ENCODE assay signal across 8 cellular contexts in the genomic region with DNA sequence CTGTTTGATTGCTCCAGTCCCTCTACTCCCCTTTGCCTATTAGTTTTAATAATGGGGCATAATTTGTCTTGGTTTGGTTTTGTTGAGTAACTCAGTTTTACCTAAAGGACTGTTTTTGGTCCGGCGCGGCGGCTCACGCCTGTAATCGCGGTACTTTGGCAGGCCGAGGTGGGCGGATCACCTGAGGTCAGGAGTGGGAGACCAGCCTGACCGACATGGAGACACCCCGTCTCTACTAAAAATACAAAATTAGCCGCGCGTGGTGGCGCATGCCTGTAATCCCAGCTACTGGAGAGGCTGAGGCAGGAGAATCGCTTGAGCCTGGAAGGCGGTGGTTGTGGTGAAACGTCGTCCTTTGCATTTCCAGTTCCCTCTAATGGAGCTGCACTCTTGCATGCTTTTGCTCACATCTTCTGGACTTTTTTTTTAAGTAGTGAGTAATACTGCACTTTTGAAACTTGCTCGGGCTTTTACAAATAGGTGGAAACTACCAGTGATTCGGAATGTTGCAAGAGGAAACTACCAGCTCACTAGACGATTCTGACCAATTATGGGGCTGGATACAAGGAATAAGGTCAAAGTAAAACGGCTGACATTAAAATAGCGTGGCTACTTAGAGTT. TPM values are rescaled to one million over a fixed set of nuclear protein-coding genes. Genes with fewer than 3 reads are reported as not detected.
DNase-seq lines count a peak whose midpoint lies in the region; ATAC-seq and TF ChIP-seq lines count a peak whose summit lies in the region.

No MANE protein-coding gene starts in this region.

- H3K27me3 ChIP-seq in esophagus muscularis mucosa (no peaks in the 10 kb centered on the region), ovary (no peaks in the 10 kb centered on the region)

- H3K36me3 ChIP-seq in esophagus muscularis mucosa, result peaks cover 25 to 44% (median 36%) of the 10 kb centered on the region in 4 donors
- no peaks in the 10 kb centered on the region for H3K36me3 ChIP-seq in ovary

- H3K27ac ChIP-seq in esophagus muscularis mucosa (replicated peaks in 1 of 4) (peak overlapping the region; percentile 97 to 100 (median 98)), ovary (peak overlapping the region in 1 of 2 donors; percentile 87)

- ATAC-seq in GM21381 (IDR thresholded peaks at IDR 0.05; ENCODE audit: unreplicated experiment) (peak; percentile 9), HG03571 (IDR thresholded peaks at IDR 0.05; ENCODE audit: unreplicated experiment) (peak; percentile 6), activated B cell treated with CpG ODN at 0.5 μM for 24 hours (ENCODE audit: low read depth) (peak; percentile 6)

- no peaks in the 10 kb centered on the region for H3K9me3 Mint-ChIP-seq in activated B cell treated with CpG ODN at 0.5 μM for 24 hours

- DNase-seq in COLO668 (lab: John Stamatoyannopoulos, UW; ENCODE audit: unreplicated experiment) (peak; percentile 0), activated B cell treated with CpG ODN at 0.5 μM for 24 hours (peak; percentile 18), esophagus muscularis mucosa (ENCODE audit: extremely low spot score) (no peak), ovary (peak; percentile 15 to 56 (median 38)), ecto neural progenitor cell (ENCODE audit: low spot score) (no peak), OCI-M2 (lab: John Stamatoyannopoulos, UW; ENCODE audit: unreplicated experiment) (no peak)

- no peaks in the 10 kb centered on the region for H3K27me3 Mint-ChIP-seq in activated B cell treated with CpG ODN at 0.5 μM for 24 hours

- H3K4me1 ChIP-seq in esophagus muscularis mucosa (peaks cover 33 to 46% (median 45%) of the 10 kb centered on the region in 4 donors), ovary (ENCODE audit: insufficient read depth) (peaks cover 11% of the 10 kb centered on the region)

- H3K4me3 ChIP-seq in esophagus muscularis mucosa, result peak overlapping the region; percentile 91 to 100 (median 96)
- peak overlapping the region; percentile 37 for H3K4me3 ChIP-seq in ovary

- TF ChIP-seq CTCF in activated B cell treated with CpG ODN at 0.5 μM for 24 hours (IDR thresholded peaks at IDR 0.05) (no peak), esophagus muscularis mucosa (IDR thresholded peaks at IDR 0.05) (no peak), ovary (IDR thresholded peaks at IDR 0.05) (no peak)

- peaks cover 48% of the 10 kb centered on the region for H3K36me3 Mint-ChIP-seq in activated B cell treated with CpG ODN at 0.5 μM for 24 hours (ENCODE audit: low read depth)

- H3K27ac Mint-ChIP-seq in activated B cell treated with CpG ODN at 0.5 μM for 24 hours, result peak overlapping the region; percentile 91

- CTCF ChIA-PET in activated B cell treated with CpG ODN at 0.5 μM for 24 hours (lab: Charles Lee), result interaction anchor here (0.6 to 2.0 kb wide), 3 partner anchors 24 to 243 kb away, joined by 3 to 9 read pairs (median 4); no protein-coding TSS in a partner anchor

- H3K9me3 ChIP-seq in esophagus muscularis mucosa (no peaks in the 10 kb centered on the region), ovary (no peaks in the 10 kb centered on the region)

- H3K4me3 Mint-ChIP-seq in activated B cell treated with CpG ODN at 0.5 μM for 24 hours, result peak overlapping the region; percentile 87

- TF ChIP-seq POLR2A in esophagus muscularis mucosa (IDR thresholded peaks at IDR 0.05; ENCODE audit: low read depth) (no peak), ovary (IDR thresholded peaks at IDR 0.05) (no peak)

- no peak for TF ChIP-seq EP300 in esophagus muscularis mucosa (IDR thresholded peaks at IDR 0.05)
- no peak for TF ChIP-seq EP300 in ovary (IDR thresholded peaks at IDR 0.05)

- intact Hi-C loops in activated B cell treated with CpG ODN at 0.5 μM for 24 hours (cut with micrococcal nuclease), result loop anchor here (1.0 to 10.0 kb wide), 13 partner anchors 31 to 1107 kb away; a partner anchor contains a TSS
- intact Hi-C loops in esophagus muscularis mucosa (cut with DNase I), result loop anchor here (5.0 kb wide), 1 partner anchor 35 kb away; a partner anchor contains a TSS
- intact Hi-C loops in ovary (cut with DNase I), result loop anchor here in 1 of 4 donors (2.0 kb wide), 1 partner anchor 33 kb away; a partner anchor contains a TSS

- peaks cover 38% of the 10 kb centered on the region for H3K4me1 Mint-ChIP-seq in activated B cell treated with CpG ODN at 0.5 μM for 24 hours

- POLR2A ChIA-PET in activated B cell treated with CpG ODN at 0.5 μM for 24 hours (lab: Charles Lee), result interaction anchor here (0.6 to 2.8 kb wide), 19 partner anchors 9 to 239 kb away, joined by 3 to 35 read pairs (median 5); a partner anchor contains a TSS

- 66% methylated on average over 20 of the region's 24 CpGs for WGBS in esophagus muscularis mucosa
- 31 to 58% (median 40%) methylated on average over 24 of the region's 24 CpGs for WGBS in ovary, 3 donors

RNA-seq across cellular contexts. Expression of a gene that starts 0.7 kb away (rescaled TPM):
- total RNA-seq in activated B cell treated with CpG ODN at 0.5 μM for 24 hours (33.6 and 38.8 TPM in 2 replicates), esophagus muscularis mucosa (10 to 100 TPM; 21.4 to 60.9 (median 36.4) TPM), ovary (10 to 100 TPM; 18.4 to 40.1 (median 33.6) TPM)
- 10 to 100 TPM; 19.0 to 20.2 TPM for polyA plus RNA-seq in ovary

RNA-seq across cellular contexts. Expression of a gene that starts 33.1 kb away (rescaled TPM):
- total RNA-seq in activated B cell treated with CpG ODN at 0.5 μM for 24 hours (318 and 332 TPM in 2 replicates), esophagus muscularis mucosa (100 to 1,000 TPM; 230 to 403 (median 321) TPM), ovary (100 to 1,000 TPM; 228 to 683 (median 573) TPM)
- 100 to 1,000 TPM; 176 to 688 TPM for polyA plus RNA-seq in ovary

RNA-seq across cellular contexts. Expression of a gene that starts 51.1 kb away (rescaled TPM):
- not detected in 2 replicates for total RNA-seq in activated B cell treated with CpG ODN at 0.5 μM for 24 hours
- not detected for total RNA-seq in esophagus muscularis mucosa
- under 1 TPM in 1 of 7 donors, not detected in 6; 0.65 TPM for total RNA-seq in ovary
- not detected for polyA plus RNA-seq in ovary

Comparison
In these comparisons a context has a peak if more than half of its experiments do, and no peak if none do; other contexts are left out.
1. DNase-seq: peak in COLO668 (single experiment), activated B cell treated with CpG ODN at 0.5 μM for 24 hours (single experiment) and ovary (5 of 5); none in esophagus muscularis mucosa (single experiment), ecto neural progenitor cell (single experiment) and OCI-M2 (single experiment).
2. Peak in every context shown above with its lines, with median percentiles within 50 percentile points of each other: ATAC-seq.